Comparison of ENCODE assay signal across 10 cellular contexts in the genomic region with DNA sequence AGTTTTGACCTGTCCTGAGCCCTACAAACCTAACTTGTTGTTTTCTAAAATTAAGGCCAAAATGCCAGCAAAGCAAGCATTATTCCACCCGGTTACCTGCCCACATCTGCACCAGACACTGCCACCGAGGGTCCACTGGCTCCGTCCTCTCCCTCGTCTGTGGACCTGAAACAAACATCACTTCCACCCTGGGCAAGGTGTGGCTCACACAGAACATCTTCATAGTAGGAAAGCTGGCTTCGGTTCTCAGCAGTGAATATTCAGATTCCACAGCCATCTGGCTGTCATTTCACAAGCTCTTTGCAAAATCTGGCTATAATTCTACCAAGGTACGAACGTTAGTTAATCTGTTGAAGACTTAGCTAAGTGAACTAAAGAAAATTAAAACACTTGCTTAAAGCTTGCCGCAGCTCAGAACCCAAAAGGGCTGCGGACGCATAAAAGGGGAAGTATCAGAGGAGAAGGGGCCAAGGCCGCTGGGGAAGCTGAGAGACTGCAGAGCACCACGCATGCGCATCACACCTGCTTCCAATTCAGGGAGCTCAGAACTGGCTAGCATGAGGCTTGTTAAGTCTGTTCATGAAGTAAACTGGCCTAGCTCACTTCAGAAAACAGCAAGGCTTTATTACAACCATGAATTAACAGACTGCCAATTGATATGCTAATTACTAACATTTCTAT. TPM values are rescaled to one million over a fixed set of nuclear protein-coding genes. Genes with fewer than 3 reads are reported as not detected.
A peak's percentile ranks its signal among the peaks of the same experiment; 100 is the strongest.
DNase-seq lines count a peak whose midpoint lies in the region; ATAC-seq, FAIRE-seq and TF ChIP-seq lines count a peak whose summit lies in the region.
"Had no signal": no experiment of that assay in that cellular context is flagged by ENCODE, and none has a peak within 500 bp of the region (broad histone marks: within the 10 kb centered on the region; RNA-seq: fewer than 3 reads in every experiment).

No MANE protein-coding gene starts in this region.

- H3K4me3 ChIP-seq in colonic mucosa: no peak overlapping the region

- no peak overlapping the region for H3K9ac ChIP-seq in colonic mucosa (ENCODE audit: low read depth in 2 of 2, low read length in 2 of 2)

- no peaks in the 10 kb centered on the region for H3K36me3 ChIP-seq in colonic mucosa

- no peaks in the 10 kb centered on the region for H3K27me3 ChIP-seq in colonic mucosa

- H3K9me3 ChIP-seq in colonic mucosa: no peaks in the 10 kb centered on the region

- no peak for FAIRE-seq in GM12891 (lab: Jason Lieb, UNC)
- FAIRE-seq: colon had no signal

- DNase-seq in GM12891 (ENCODE audit: insufficient read length, low spot score) (peak; percentile 62), NOMO-1 treated with dmso at 0.1 percent for 144 hours (lab: John Stamatoyannopoulos, UW; ENCODE audit: unreplicated experiment) (peak; percentile 38), globus pallidus (ENCODE audit: low spot score) (peak; percentile 29), COLO829 (ENCODE audit: low spot score) (no peak), iPS-NIHi11 (ENCODE audit: low spot score) (no peak), colonic mucosa (no peak), NCI-H1417 (lab: John Stamatoyannopoulos, UW) (no peak)
- DNase-seq: NCI-H1436 had no signal

- no peaks in the 10 kb centered on the region for H3K4me1 ChIP-seq in colonic mucosa

- intact Hi-C loops in colonic mucosa (cut with DNase I): no loop called here

- peak; percentile 71 for ATAC-seq in GM21528 (IDR thresholded peaks at IDR 0.05; ENCODE audit: low FRiP score, unreplicated experiment)

- TF ChIP-seq POLR2A in GM12891 (IDR thresholded peaks at IDR 0.05; ENCODE audit: low read depth, low read length): no peak

- TF ChIP-seq CTCF in colonic mucosa (IDR thresholded peaks at IDR 0.05): no peak

- no peak overlapping the region for H3K27ac ChIP-seq in colonic mucosa

TF ChIP-seq in GM12891, 5 proteins besides CTCF, POLR2A, EP300 and RAD21:
- TF ChIP-seq POLR2AphosphoS5 (IDR thresholded peaks at IDR 0.05; ENCODE audit: low read depth, low read length) (no peak), SPI1 (IDR thresholded peaks at IDR 0.05; ENCODE audit: low read depth, low read length) (no peak), POU2F2 (IDR thresholded peaks at IDR 0.05; ENCODE audit: low read depth, low read length) (no peak)

RNA-seq across cellular contexts. Expression of gene PTPRN2, which starts 46.2 kb away (rescaled TPM):
- 2.0 TPM for polyA plus RNA-seq in GM12891 (2012; ENCODE audit: low read depth, missing spikeins)
- 10 to 100 TPM; 14.7 to 21.6 TPM for total RNA-seq in colonic mucosa

Comparison
In these comparisons a context has a peak if more than half of its experiments do, and no peak if none do; other contexts are left out.
1. DNase-seq: peak in GM12891 (single experiment), NOMO-1 treated with dmso at 0.1 percent for 144 hours (single experiment) and globus pallidus (single experiment); none in COLO829 (single experiment), iPS-NIHi11 (single experiment), colonic mucosa (single experiment) and NCI-H1417 (0 of 3).